16 cellular contexts compared by ENCODE assay signal in the genomic region with DNA sequence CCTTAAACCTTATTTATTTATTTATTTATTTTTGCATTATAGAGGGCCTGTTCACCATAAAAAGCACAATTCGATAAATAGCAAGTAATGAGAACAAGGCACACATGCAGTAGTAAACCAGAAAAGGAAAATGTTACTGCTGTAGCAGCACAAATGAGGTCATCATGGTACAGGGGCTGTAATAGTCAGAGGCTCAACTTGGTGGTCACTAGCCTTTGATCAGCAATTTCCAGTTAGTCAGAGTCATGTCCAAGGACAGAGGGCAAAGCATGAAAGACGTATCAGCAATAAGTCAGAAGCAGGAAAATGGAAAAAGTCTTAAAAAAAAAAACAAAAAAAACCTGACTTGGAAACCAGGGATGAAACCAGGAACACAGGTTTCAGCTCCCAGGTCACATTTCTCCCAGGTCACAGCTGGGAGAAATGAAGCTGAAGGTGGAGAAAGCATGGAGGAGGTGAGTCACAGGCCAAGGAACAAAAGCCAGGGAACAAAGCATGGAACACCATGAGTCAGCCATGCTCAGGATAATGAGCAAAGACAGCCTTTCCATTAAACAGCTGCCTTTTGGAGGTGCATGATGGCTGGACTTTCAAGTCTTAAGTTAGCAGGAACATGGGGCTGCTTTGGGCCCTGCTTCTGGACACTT.
DNase-seq lines count a peak whose midpoint lies in the region; ATAC-seq and TF ChIP-seq lines count a peak whose summit lies in the region.
"Had no signal": no experiment of that assay in that cellular context is flagged by ENCODE, and none has a peak within 500 bp of the region (broad histone marks: within the 10 kb centered on the region; RNA-seq: fewer than 3 reads in every experiment).

No MANE protein-coding gene starts in this region.

- H2AFZ ChIP-seq in ACC112 (ENCODE audit: low read length, unreplicated experiment), result peak overlapping the region; percentile 50

- no peak for TF ChIP-seq CTCF in brain microvascular endothelial cell (IDR thresholded peaks at IDR 0.05; ENCODE audit: low read depth, low read length, missing control alignments)

- in situ Hi-C loops in brain microvascular endothelial cell (cut with HindIII; ENCODE audit: low pct_ligation_motif_present, low sequenced_read_pairs), result no loop called here

- H3K4me1 ChIP-seq in ACC112 (ENCODE audit: control insufficient read depth, insufficient read depth, low read length, unreplicated experiment), result peaks cover 51% of the 10 kb centered on the region
- H3K4me1 ChIP-seq: A549, left lung had no signal

- H3K36me3 ChIP-seq in ACC112 (ENCODE audit: insufficient read depth, low read length) (no peaks in the 10 kb centered on the region), brain microvascular endothelial cell (replicated peaks) (no peaks in the 10 kb centered on the region)
- H3K36me3 ChIP-seq: left lung had no signal

- peak overlapping the region; percentile 51 for H3K27ac ChIP-seq in ACC112 (ENCODE audit: low read depth, low read length)
- no peak overlapping the region for H3K27ac ChIP-seq in brain microvascular endothelial cell
- H3K27ac ChIP-seq: A549, left lung had no signal

- H3K27me3 ChIP-seq in ACC112 (ENCODE audit: insufficient read depth, low read length), result no peaks in the 10 kb centered on the region
- no peaks in the 10 kb centered on the region for H3K27me3 ChIP-seq in brain microvascular endothelial cell (replicated peaks)
- H3K27me3 ChIP-seq: left lung had no signal

- no peaks in the 10 kb centered on the region for H3K79me2 ChIP-seq in ACC112 (ENCODE audit: control insufficient read depth, insufficient read depth, low read length, unreplicated experiment)

- no peak overlapping the region for H3K4me3 ChIP-seq in ACC112 (ENCODE audit: low read depth, low read length)
- no peak overlapping the region for H3K4me3 ChIP-seq in brain microvascular endothelial cell (ENCODE audit: low read depth, low read length)
- H3K4me3 ChIP-seq: A549, left lung, skin epidermis had no signal

- DNase-seq in HT1080 (ENCODE audit: low read depth) (peak; percentile 81), brain microvascular endothelial cell (peak; percentile 37), islet precursor cell (peak; percentile 57), NCI-H1417 (lab: John Stamatoyannopoulos, UW) (no peak)
- DNase-seq: activated CD8-positive, alpha-beta memory T cell treated with anti-CD3 and anti-CD28 coated beads, Interleukin-2, amount 10 ng/mL, durations not matched to agents 7 days and 5 days; activated naive CD8-positive, alpha-beta T cell treated with anti-CD3 and anti-CD28 coated beads, Interleukin-2, amount 10 ng/mL, durations not matched to agents 7 days and 5 days; cortex of kidney; left lung; NCI-H1417 treated with DMSO at 0.1 percent for 48 hours; SHP77 had no signal

- ATAC-seq in HG02610 (IDR thresholded peaks at IDR 0.05; ENCODE audit: unreplicated experiment) (no peak), GM18511 (IDR thresholded peaks at IDR 0.05; ENCODE audit: unreplicated experiment) (no peak), HG02970 (IDR thresholded peaks at IDR 0.05; ENCODE audit: low FRiP score, unreplicated experiment) (no peak)
- ATAC-seq: A549; activated CD8-positive, alpha-beta memory T cell treated with anti-CD3 and anti-CD28 coated beads, Interleukin-2, amount 10 ng/mL, durations not matched to agents 7 days and 5 days; left lung had no signal

Comparison
In these comparisons a context has a peak if more than half of its experiments do, and no peak if none do; other contexts are left out.
1. DNase-seq: peak in HT1080 (single experiment), brain microvascular endothelial cell (single experiment) and islet precursor cell (single experiment); none in NCI-H1417 (0 of 3).